ENCODE assay signal across 1 cellular context in genomic region chr14:30266290-30266689, GRCh38.
TF ChIP-seq lines count a peak whose summit lies in the region.

No MANE protein-coding gene starts in this region.

TF ChIP-seq in K562, 482 proteins besides CTCF, POLR2A, EP300 and RAD21 (continued from another document):
- TF ChIP-seq, protein P1, sequence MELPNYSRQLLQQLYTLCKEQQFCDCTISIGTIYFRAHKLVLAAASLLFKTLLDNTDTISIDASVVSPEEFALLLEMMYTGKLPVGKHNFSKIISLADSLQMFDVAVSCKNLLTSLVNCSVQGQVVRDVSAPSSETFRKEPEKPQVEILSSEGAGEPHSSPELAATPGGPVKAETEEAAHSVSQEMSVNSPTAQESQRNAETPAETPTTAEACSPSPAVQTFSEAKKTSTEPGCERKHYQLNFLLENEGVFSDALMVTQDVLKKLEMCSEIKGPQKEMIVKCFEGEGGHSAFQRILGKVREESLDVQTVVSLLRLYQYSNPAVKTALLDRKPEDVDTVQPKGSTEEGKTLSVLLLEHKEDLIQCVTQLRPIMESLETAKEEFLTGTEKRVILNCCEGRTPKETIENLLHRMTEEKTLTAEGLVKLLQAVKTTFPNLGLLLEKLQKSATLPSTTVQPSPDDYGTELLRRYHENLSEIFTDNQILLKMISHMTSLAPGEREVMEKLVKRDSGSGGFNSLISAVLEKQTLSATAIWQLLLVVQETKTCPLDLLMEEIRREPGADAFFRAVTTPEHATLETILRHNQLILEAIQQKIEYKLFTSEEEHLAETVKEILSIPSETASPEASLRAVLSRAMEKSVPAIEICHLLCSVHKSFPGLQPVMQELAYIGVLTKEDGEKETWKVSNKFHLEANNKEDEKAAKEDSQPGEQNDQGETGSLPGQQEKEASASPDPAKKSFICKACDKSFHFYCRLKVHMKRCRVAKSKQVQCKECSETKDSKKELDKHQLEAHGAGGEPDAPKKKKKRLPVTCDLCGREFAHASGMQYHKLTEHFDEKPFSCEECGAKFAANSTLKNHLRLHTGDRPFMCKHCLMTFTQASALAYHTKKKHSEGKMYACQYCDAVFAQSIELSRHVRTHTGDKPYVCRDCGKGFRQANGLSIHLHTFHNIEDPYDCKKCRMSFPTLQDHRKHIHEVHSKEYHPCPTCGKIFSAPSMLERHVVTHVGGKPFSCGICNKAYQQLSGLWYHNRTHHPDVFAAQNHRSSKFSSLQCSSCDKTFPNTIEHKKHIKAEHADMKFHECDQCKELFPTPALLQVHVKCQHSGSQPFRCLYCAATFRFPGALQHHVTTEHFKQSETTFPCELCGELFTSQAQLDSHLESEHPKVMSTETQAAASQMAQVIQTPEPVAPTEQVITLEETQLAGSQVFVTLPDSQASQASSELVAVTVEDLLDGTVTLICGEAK (IDR thresholded peaks at IDR 0.05), result no peak
- TF ChIP-seq, protein P1 (CRISPR knock-in tag; IDR thresholded peaks at IDR 0.05), result no peak
- TF ChIP-seq PHTF2 (CRISPR knock-in tag; IDR thresholded peaks at IDR 0.05) (no peak), ZNF316 (IDR thresholded peaks at IDR 0.05) (no peak)
- TF ChIP-seq, protein P2, sequence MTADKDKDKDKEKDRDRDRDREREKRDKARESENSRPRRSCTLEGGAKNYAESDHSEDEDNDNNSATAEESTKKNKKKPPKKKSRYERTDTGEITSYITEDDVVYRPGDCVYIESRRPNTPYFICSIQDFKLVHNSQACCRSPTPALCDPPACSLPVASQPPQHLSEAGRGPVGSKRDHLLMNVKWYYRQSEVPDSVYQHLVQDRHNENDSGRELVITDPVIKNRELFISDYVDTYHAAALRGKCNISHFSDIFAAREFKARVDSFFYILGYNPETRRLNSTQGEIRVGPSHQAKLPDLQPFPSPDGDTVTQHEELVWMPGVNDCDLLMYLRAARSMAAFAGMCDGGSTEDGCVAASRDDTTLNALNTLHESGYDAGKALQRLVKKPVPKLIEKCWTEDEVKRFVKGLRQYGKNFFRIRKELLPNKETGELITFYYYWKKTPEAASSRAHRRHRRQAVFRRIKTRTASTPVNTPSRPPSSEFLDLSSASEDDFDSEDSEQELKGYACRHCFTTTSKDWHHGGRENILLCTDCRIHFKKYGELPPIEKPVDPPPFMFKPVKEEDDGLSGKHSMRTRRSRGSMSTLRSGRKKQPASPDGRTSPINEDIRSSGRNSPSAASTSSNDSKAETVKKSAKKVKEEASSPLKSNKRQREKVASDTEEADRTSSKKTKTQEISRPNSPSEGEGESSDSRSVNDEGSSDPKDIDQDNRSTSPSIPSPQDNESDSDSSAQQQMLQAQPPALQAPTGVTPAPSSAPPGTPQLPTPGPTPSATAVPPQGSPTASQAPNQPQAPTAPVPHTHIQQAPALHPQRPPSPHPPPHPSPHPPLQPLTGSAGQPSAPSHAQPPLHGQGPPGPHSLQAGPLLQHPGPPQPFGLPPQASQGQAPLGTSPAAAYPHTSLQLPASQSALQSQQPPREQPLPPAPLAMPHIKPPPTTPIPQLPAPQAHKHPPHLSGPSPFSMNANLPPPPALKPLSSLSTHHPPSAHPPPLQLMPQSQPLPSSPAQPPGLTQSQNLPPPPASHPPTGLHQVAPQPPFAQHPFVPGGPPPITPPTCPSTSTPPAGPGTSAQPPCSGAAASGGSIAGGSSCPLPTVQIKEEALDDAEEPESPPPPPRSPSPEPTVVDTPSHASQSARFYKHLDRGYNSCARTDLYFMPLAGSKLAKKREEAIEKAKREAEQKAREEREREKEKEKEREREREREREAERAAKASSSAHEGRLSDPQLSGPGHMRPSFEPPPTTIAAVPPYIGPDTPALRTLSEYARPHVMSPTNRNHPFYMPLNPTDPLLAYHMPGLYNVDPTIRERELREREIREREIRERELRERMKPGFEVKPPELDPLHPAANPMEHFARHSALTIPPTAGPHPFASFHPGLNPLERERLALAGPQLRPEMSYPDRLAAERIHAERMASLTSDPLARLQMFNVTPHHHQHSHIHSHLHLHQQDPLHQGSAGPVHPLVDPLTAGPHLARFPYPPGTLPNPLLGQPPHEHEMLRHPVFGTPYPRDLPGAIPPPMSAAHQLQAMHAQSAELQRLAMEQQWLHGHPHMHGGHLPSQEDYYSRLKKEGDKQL (CRISPR knock-in tag; IDR thresholded peaks at IDR 0.05; ENCODE audit: borderline replicate concordance), result no peak
